ENCODE assay signal across 16 cellular contexts in the genomic region with DNA sequence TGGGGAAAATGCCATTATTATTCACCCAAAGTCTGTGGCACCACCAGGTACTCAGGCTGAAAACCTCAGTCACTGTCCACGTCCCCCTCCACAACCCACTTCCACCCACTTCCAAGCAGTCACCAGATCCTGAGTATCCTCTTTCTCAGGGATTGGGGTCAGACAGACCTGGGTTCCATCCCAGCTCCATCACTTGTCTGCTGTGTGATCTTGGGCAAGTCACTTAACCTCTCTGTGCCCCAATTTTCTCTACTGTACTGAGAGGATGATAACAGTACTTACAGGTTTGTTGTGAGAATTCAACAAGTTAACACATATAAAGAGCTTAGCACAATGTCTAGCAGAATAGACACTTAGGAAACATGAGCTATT. TPM values are rescaled to one million over a fixed set of nuclear protein-coding genes. Genes with fewer than 3 reads are reported as not detected.
DNase-seq lines count a peak whose midpoint lies in the region; ATAC-seq and TF ChIP-seq lines count a peak whose summit lies in the region.
"Had no signal": no experiment of that assay in that cellular context is flagged by ENCODE, and none has a peak within 500 bp of the region (broad histone marks: within the 10 kb centered on the region; RNA-seq: fewer than 3 reads in every experiment).

No MANE protein-coding gene starts in this region.

- intact Hi-C loops in cardiac septum (cut with DNase I) (no loop called here), right cardiac atrium (cut with DNase I) (no loop called here)

- no peak for ATAC-seq in right cardiac atrium
- no peak for ATAC-seq in left lobe of liver
- no peak for ATAC-seq in GM19324 (IDR thresholded peaks at IDR 0.05; ENCODE audit: low FRiP score, unreplicated experiment)
- ATAC-seq: Right ventricle myocardium inferior had no signal

- no peak overlapping the region for H3K27ac ChIP-seq in right cardiac atrium (ENCODE audit: low read length)
- peak overlapping the region; percentile 93 for H3K27ac ChIP-seq in WERI-Rb-1
- H3K27ac ChIP-seq: SJSA1 had no signal

- no peaks in the 10 kb centered on the region for H3K36me3 ChIP-seq in WERI-Rb-1
- H3K36me3 ChIP-seq: SJSA1 had no signal

- TF ChIP-seq CTCF in WERI-Rb-1 (IDR thresholded peaks at IDR 0.05; ENCODE audit: low read depth, low read length) = no peak

- 54% methylated on average over 1 of the region's 1 CpG for WGBS in right cardiac atrium

- H3K27me3 ChIP-seq in right cardiac atrium (ENCODE audit: control insufficient read depth, insufficient read depth) = no peaks in the 10 kb centered on the region
- H3K27me3 ChIP-seq in WERI-Rb-1 (ENCODE audit: insufficient read depth, low read depth, severe bottlenecking) = no peaks in the 10 kb centered on the region
- H3K27me3 ChIP-seq: SJSA1 had no signal

- H3K9me3 ChIP-seq in right cardiac atrium (ENCODE audit: control insufficient read depth, low read length) (no peaks in the 10 kb centered on the region), WERI-Rb-1 (ENCODE audit: severe bottlenecking) (no peaks in the 10 kb centered on the region)

- DNase-seq in cardiac septum (ENCODE audit: low spot score) (peak; percentile 66), right cardiac atrium (no peak), WERI-Rb-1 (no peak), left lobe of liver (ENCODE audit: low spot score) (peak; percentile 8), HT-29 (ENCODE audit: low spot score) (no peak)
- DNase-seq in effector CD4-positive, alpha-beta T cell = no peak
- DNase-seq: CD4-positive, CD25-positive, alpha-beta regulatory T cell; DMS79 treated with DMSO at 0.1 percent for 48 hours; HCEC 1CT; NCI-H1694; NCI-H446; NCI-H526; OCI-M1 had no signal

- no peaks in the 10 kb centered on the region for H3K4me1 ChIP-seq in right cardiac atrium (ENCODE audit: control insufficient read depth, insufficient read depth, low read length)

- no peak overlapping the region for H3K4me3 ChIP-seq in right cardiac atrium (ENCODE audit: low read length)
- peak overlapping the region; percentile 46 for H3K4me3 ChIP-seq in WERI-Rb-1 (ENCODE audit: low read depth, low read length)
- H3K4me3 ChIP-seq: SJSA1 had no signal

RNA-seq across cellular contexts. Expression of a gene that starts 29.7 kb away (rescaled TPM):
- total RNA-seq in cardiac septum (2.0 TPM), right cardiac atrium (1 to 10 TPM; 1.9 to 7.0 (median 5.3) TPM), left lobe of liver (0.38 TPM)
- polyA plus RNA-seq in right cardiac atrium = 1.1 TPM
- total RNA-seq in HT-29 (2014; rRNA removed; shearing (Covaris generic)) = 1.5 and 1.9 TPM in 2 replicates
- polyA plus RNA-seq: CD4-positive, CD25-positive, alpha-beta regulatory T cell had no signal

Comparison
In these comparisons a context has a peak if more than half of its experiments do, and no peak if none do; other contexts are left out.
1. DNase-seq: peak in cardiac septum (single experiment) and left lobe of liver (single experiment); none in right cardiac atrium (0 of 3), WERI-Rb-1 (single experiment), effector CD4-positive, alpha-beta T cell (single experiment) and HT-29 (single experiment).